22 cellular contexts compared by ENCODE assay signal in the genomic region with DNA sequence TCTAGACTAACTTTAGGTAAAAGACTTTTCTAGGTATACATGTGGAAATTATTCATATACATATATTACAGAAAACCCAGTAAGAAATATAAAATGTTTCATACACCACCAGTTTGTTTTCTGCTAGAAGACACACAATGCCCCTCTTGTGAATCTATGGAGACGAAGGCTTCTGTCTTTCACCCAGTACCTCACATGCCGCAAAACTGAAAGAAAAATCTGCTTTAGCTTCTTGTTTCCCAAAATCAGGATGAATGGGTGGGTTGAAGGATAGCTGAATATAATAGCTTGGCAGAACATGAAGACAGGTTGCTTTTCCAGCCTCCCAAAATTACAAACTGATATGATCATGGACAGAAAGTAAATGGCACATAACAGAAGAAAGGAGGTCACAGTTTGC. TPM values are rescaled to one million over a fixed set of nuclear protein-coding genes. Genes with fewer than 3 reads are reported as not detected.
DNase-seq lines count a peak whose midpoint lies in the region; ATAC-seq and TF ChIP-seq lines count a peak whose summit lies in the region.
"Had no signal": no experiment of that assay in that cellular context is flagged by ENCODE, and none has a peak within 500 bp of the region (broad histone marks: within the 10 kb centered on the region; RNA-seq: fewer than 3 reads in every experiment).

No MANE protein-coding gene starts in this region.

- POLR2A ChIA-PET in CD8-positive, alpha-beta T cell (lab: Charles Lee) = no interaction called here
- POLR2A ChIA-PET in WTC11 (lab: Charles Lee) = no interaction called here

- TF ChIP-seq CTCF in CD8-positive, alpha-beta T cell (IDR thresholded peaks at IDR 0.05) = no peak
- TF ChIP-seq CTCF in WTC11 (IDR thresholded peaks at IDR 0.05) = no peak

- intact Hi-C loops in CD8-positive, alpha-beta T cell (cut with DNase I, micrococcal nuclease) = no loop called here

- no peaks in the 10 kb centered on the region for H3K36me3 ChIP-seq in CD8-positive, alpha-beta T cell (ENCODE audit: insufficient read depth, low read length)

- no peak overlapping the region for H3K27ac ChIP-seq in CD8-positive, alpha-beta T cell (ENCODE audit: low read depth, low read length)
- H3K27ac ChIP-seq in temporal lobe (ENCODE audit: low read depth, low read length) = peak overlapping the region; percentile 67
- H3K27ac ChIP-seq: A549 had no signal

- H3K27me3 Mint-ChIP-seq in CD8-positive, alpha-beta T cell (ENCODE audit: low read depth) = no peaks in the 10 kb centered on the region
- no peaks in the 10 kb centered on the region for H3K27me3 Mint-ChIP-seq in WTC11 (ENCODE audit: low read depth)
- H3K27me3 Mint-ChIP-seq: CD8-positive, alpha-beta memory T cell had no signal

- no peaks in the 10 kb centered on the region for H3K27me3 ChIP-seq in CD8-positive, alpha-beta T cell (ENCODE audit: insufficient read depth, low read length)

- no peaks in the 10 kb centered on the region for H3K9me3 ChIP-seq in CD8-positive, alpha-beta T cell (ENCODE audit: low read length)
- H3K9me3 ChIP-seq: A549 had no signal

- DNase-seq in CD8-positive, alpha-beta T cell = no peak
- no peak for DNase-seq in WTC11 (ENCODE audit: low spot score)
- DNase-seq in globus pallidus (ENCODE audit: low spot score) = peak; percentile 24
- DNase-seq in NCI-H1092 (lab: John Stamatoyannopoulos, UW) = no peak
- DNase-seq: AML-193; CD8-positive, alpha-beta memory T cell; DMS153; DND-41; Karpas-422; NCI-H1092 treated with DMSO at 0.1 percent for 48 hours; NCI-H1436 treated with DMSO at 0.1 percent for 48 hours; NCI-H1930; NCI-H446; NCI-H524 treated with DMSO at 0.1 percent for 48 hours; NCI-H774; PC-3 had no signal

- H3K4me3 ChIP-seq in CD8-positive, alpha-beta T cell (ENCODE audit: low read depth, low read length) = no peak overlapping the region
- H3K4me3 ChIP-seq: A549 had no signal

- no peak overlapping the region for H3K4me3 Mint-ChIP-seq in CD8-positive, alpha-beta T cell
- H3K4me3 Mint-ChIP-seq in WTC11 = no peak overlapping the region
- H3K4me3 Mint-ChIP-seq: CD8-positive, alpha-beta memory T cell had no signal

- peak overlapping the region; percentile 47 for H3K27ac Mint-ChIP-seq in CD8-positive, alpha-beta T cell
- peak overlapping the region; percentile 54; the same call in 1 of the 2 replicates for H3K27ac Mint-ChIP-seq in WTC11

- no peaks in the 10 kb centered on the region for H3K4me1 ChIP-seq in CD8-positive, alpha-beta T cell (ENCODE audit: insufficient read depth, low read length)
- H3K4me1 ChIP-seq: A549 had no signal

- CTCF ChIA-PET in CD8-positive, alpha-beta T cell (lab: Charles Lee) = no interaction called here
- CTCF ChIA-PET in WTC11 (lab: Charles Lee) = no interaction called here

- peaks cover 3% of the 10 kb centered on the region for H3K9me3 Mint-ChIP-seq in CD8-positive, alpha-beta T cell
- H3K9me3 Mint-ChIP-seq in WTC11 = no peaks in the 10 kb centered on the region
- H3K9me3 Mint-ChIP-seq: CD8-positive, alpha-beta memory T cell had no signal

- H3K4me1 Mint-ChIP-seq in CD8-positive, alpha-beta T cell (ENCODE audit: low read depth) = peaks cover 47% of the 10 kb centered on the region
- H3K4me1 Mint-ChIP-seq in WTC11 = peaks cover 4% of the 10 kb centered on the region; the same call in 1 of the 2 replicates

- peaks cover 30% of the 10 kb centered on the region for H3K36me3 Mint-ChIP-seq in CD8-positive, alpha-beta T cell
- peaks cover 6% of the 10 kb centered on the region; the same call in 1 of the 2 replicates for H3K36me3 Mint-ChIP-seq in WTC11

- no peak for ATAC-seq in CD8-positive, alpha-beta T cell
- ATAC-seq in WTC11 (no peak), HG02678 (IDR thresholded peaks at IDR 0.05; ENCODE audit: unreplicated experiment) (no peak), GM21390 (IDR thresholded peaks at IDR 0.05; ENCODE audit: unreplicated experiment) (no peak)
- ATAC-seq: A549, PC-3, SK-N-SH treated with all-trans-retinoic acid at 6 μM for 48 hours had no signal

TF ChIP-seq in WTC11, 78 proteins besides CTCF, POLR2A, EP300 and RAD21:
- no peak for TF ChIP-seq RORB (CRISPR knock-in tag; IDR thresholded peaks at IDR 0.05)
- TF ChIP-seq ZBTB21 (CRISPR knock-in tag; IDR thresholded peaks at IDR 0.05; ENCODE audit: borderline replicate concordance) = no peak
- no peak for TF ChIP-seq GABPB1 (CRISPR knock-in tag; IDR thresholded peaks at IDR 0.05)
- no peak for TF ChIP-seq ZNF423 (CRISPR knock-in tag; IDR thresholded peaks at IDR 0.05)
- TF ChIP-seq NR1H2 (CRISPR knock-in tag; IDR thresholded peaks at IDR 0.05) = no peak
- no peak for TF ChIP-seq FOXP1 (CRISPR knock-in tag; IDR thresholded peaks at IDR 0.05; ENCODE audit: borderline replicate concordance)
- no peak for TF ChIP-seq ZNF232 (CRISPR knock-in tag; IDR thresholded peaks at IDR 0.05)
- TF ChIP-seq, protein P1, sequence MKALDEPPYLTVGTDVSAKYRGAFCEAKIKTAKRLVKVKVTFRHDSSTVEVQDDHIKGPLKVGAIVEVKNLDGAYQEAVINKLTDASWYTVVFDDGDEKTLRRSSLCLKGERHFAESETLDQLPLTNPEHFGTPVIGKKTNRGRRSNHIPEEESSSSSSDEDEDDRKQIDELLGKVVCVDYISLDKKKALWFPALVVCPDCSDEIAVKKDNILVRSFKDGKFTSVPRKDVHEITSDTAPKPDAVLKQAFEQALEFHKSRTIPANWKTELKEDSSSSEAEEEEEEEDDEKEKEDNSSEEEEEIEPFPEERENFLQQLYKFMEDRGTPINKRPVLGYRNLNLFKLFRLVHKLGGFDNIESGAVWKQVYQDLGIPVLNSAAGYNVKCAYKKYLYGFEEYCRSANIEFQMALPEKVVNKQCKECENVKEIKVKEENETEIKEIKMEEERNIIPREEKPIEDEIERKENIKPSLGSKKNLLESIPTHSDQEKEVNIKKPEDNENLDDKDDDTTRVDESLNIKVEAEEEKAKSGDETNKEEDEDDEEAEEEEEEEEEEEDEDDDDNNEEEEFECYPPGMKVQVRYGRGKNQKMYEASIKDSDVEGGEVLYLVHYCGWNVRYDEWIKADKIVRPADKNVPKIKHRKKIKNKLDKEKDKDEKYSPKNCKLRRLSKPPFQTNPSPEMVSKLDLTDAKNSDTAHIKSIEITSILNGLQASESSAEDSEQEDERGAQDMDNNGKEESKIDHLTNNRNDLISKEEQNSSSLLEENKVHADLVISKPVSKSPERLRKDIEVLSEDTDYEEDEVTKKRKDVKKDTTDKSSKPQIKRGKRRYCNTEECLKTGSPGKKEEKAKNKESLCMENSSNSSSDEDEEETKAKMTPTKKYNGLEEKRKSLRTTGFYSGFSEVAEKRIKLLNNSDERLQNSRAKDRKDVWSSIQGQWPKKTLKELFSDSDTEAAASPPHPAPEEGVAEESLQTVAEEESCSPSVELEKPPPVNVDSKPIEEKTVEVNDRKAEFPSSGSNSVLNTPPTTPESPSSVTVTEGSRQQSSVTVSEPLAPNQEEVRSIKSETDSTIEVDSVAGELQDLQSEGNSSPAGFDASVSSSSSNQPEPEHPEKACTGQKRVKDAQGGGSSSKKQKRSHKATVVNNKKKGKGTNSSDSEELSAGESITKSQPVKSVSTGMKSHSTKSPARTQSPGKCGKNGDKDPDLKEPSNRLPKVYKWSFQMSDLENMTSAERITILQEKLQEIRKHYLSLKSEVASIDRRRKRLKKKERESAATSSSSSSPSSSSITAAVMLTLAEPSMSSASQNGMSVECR (CRISPR knock-in tag; IDR thresholded peaks at IDR 0.05; ENCODE audit: borderline replicate concordance) = no peak
- no peak for TF ChIP-seq GRHL2 (CRISPR knock-in tag; IDR thresholded peaks at IDR 0.05; ENCODE audit: insufficient replicate concordance, severe bottlenecking)
- TF ChIP-seq RELA (CRISPR knock-in tag; IDR thresholded peaks at IDR 0.05; ENCODE audit: borderline replicate concordance) = no peak
TF ChIP-seq in WTC11: peak in this region for 0.

RNA-seq across cellular contexts. Expression of a gene that starts 1.3 kb away (rescaled TPM):
- total RNA-seq in CD8-positive, alpha-beta T cell = 1 to 10 TPM; 2.9 to 3.3 TPM
- 1.2 to 1.7 TPM (median 1.4 TPM) in 3 replicates for total RNA-seq in WTC11 (2021)
- total RNA-seq in temporal lobe = 10.1 TPM

RNA-seq across cellular contexts. Expression of a gene that starts 37.8 kb away (rescaled TPM):
- 1 to 10 TPM; 9.2 to 9.6 TPM for total RNA-seq in CD8-positive, alpha-beta T cell
- total RNA-seq in WTC11 (2021) (11.8 to 12.3 TPM (median 12.2 TPM) in 3 replicates), temporal lobe (8.6 TPM)

RNA-seq across cellular contexts. Expression of a gene that starts 41.0 kb away (rescaled TPM):
- total RNA-seq in CD8-positive, alpha-beta T cell = under 1 TPM in 1 of 2 experiments, not detected in 1; 0.30 TPM
- total RNA-seq in WTC11 (2021) = 0.28 to 0.55 TPM (median 0.53 TPM) in 3 replicates
- 4.9 TPM for total RNA-seq in temporal lobe
- total RNA-seq: PC-3 had no signal

RNA-seq across cellular contexts. Expression of a gene that starts 53.6 kb away (rescaled TPM):
- not detected for total RNA-seq in CD8-positive, alpha-beta T cell
- total RNA-seq in WTC11 (2021) (not detected in 3 replicates), temporal lobe (not detected)
- total RNA-seq: CD8-positive, alpha-beta memory T cell; HT-29; PC-3 had no signal
